Comparison of ENCODE assay signal across 9 cellular contexts in the genomic region with DNA sequence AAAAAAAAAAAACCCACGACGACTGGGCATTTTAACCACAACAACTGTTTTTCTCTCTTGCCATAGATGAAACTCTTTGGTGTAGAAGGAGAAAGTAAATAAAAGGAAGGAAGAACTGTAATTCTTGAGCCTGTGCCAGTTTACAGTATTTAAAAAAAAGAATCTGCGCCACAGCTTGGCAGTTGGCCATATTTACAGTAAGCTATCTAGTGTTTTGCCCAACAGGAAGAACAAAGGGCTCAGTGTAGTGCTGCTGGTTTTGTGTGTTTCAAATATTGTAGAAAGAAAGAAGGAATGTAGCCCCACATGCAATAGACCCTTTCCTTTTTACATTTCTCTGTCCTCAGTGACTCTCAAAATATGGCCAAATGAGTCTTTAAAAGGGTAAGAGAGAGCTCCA.
A peak's percentile ranks its signal among the peaks of the same experiment; 100 is the strongest.
DNase-seq lines count a peak whose midpoint lies in the region; ATAC-seq and TF ChIP-seq lines count a peak whose summit lies in the region.
"Had no signal": no experiment of that assay in that cellular context is flagged by ENCODE, and none has a peak within 500 bp of the region (broad histone marks: within the 10 kb centered on the region; RNA-seq: fewer than 3 reads in every experiment).

No MANE protein-coding gene starts in this region.

- TF ChIP-seq CTCF in mammary epithelial cell (conservative IDR thresholded peaks at IDR 0.05 in 1 of 2, IDR thresholded peaks at IDR 0.05 in 1 of 2; ENCODE audit: extremely low read depth in 1 of 2, insufficient read depth in 1 of 2, low read depth in 1 of 2, low read length in 2 of 2): no peak
- TF ChIP-seq CTCF in lower lobe of right lung (IDR thresholded peaks at IDR 0.05): no peak

- intact Hi-C loops in mammary epithelial cell (cut with micrococcal nuclease) (no loop called here), lower lobe of right lung (cut with DNase I) (no loop called here)

- in situ Hi-C loops in mammary epithelial cell (cut with MboI; ENCODE audit: low sequenced_read_pairs in 2 of 2): no loop called here

- dilution Hi-C loops in mammary epithelial cell (cut with HindIII; ENCODE audit: low sequenced_read_pairs): no loop called here

- CTCF ChIA-PET in mammary epithelial cell (lab: Charles Lee; ENCODE audit: low non-redundant PET): no interaction called here

- WGBS in mammary epithelial cell (ENCODE audit: low coverage, missing lambda C conversion rate): 0% methylated on average over 3 of the region's 3 CpGs

- DNase-seq in DMS 273 (lab: John Stamatoyannopoulos, UW; ENCODE audit: unreplicated experiment) (peak; percentile 25), DMS 273 treated with DMSO at 0.1 percent for 48 hours (lab: John Stamatoyannopoulos, UW) (no peak), NCI-H2171 (lab: John Stamatoyannopoulos, UW) (peak; percentile 0), mammary epithelial cell (peak; percentile 62), lower lobe of right lung (no peak)

- H4K20me1 ChIP-seq in mammary epithelial cell (ENCODE audit: insufficient read depth, low read length): no peaks in the 10 kb centered on the region

- H3K27ac ChIP-seq in mammary epithelial cell (ENCODE audit: insufficient read depth, low read depth, low read length) (no peak overlapping the region), lower lobe of right lung (peak overlapping the region; percentile 7)
- H3K27ac ChIP-seq: 22Rv1 had no signal

- H3K79me2 ChIP-seq in mammary epithelial cell (ENCODE audit: insufficient read depth, low read length): no peaks in the 10 kb centered on the region

- no peaks in the 10 kb centered on the region for H3K27me3 ChIP-seq in mammary epithelial cell (ENCODE audit: insufficient read depth, low read length)
- H3K27me3 ChIP-seq in lower lobe of right lung (ENCODE audit: low read depth): no peaks in the 10 kb centered on the region

- H3K36me3 ChIP-seq in mammary epithelial cell (ENCODE audit: insufficient read depth, low read length) (no peaks in the 10 kb centered on the region), lower lobe of right lung (no peaks in the 10 kb centered on the region)

- H3K4me3 ChIP-seq in mammary epithelial cell (replicated peaks in 1 of 3; ENCODE audit: insufficient read depth in 1 of 3, low read depth in 2 of 3, low read length in 3 of 3): no peak overlapping the region
- H3K4me3 ChIP-seq in lower lobe of right lung: peak overlapping the region; percentile 39

- peak overlapping the region; percentile 36 for H3K4me2 ChIP-seq in mammary epithelial cell (ENCODE audit: insufficient read depth, low read depth, low read length)

- H3K9me3 ChIP-seq in mammary epithelial cell (replicated peaks; ENCODE audit: insufficient read depth, low read length) (no peaks in the 10 kb centered on the region), lower lobe of right lung (no peaks in the 10 kb centered on the region)

- ATAC-seq in lower lobe of right lung (peak; percentile 66 to 68), HG03469 (IDR thresholded peaks at IDR 0.05; ENCODE audit: unreplicated experiment) (no peak), GM18861 (IDR thresholded peaks at IDR 0.05; ENCODE audit: unreplicated experiment) (no peak), HG02642 (IDR thresholded peaks at IDR 0.05; ENCODE audit: poor library complexity, unreplicated experiment) (no peak)

- peaks cover 3% of the 10 kb centered on the region for H3K4me1 ChIP-seq in mammary epithelial cell (ENCODE audit: insufficient read depth, low read length)
- peaks cover 14% of the 10 kb centered on the region for H3K4me1 ChIP-seq in lower lobe of right lung

- H2AFZ ChIP-seq in mammary epithelial cell (ENCODE audit: low read depth, low read length): no peak overlapping the region

- H3K9ac ChIP-seq in mammary epithelial cell (ENCODE audit: insufficient read depth, low read length): no peak overlapping the region

- no TSS peak for BruUV-seq in mammary epithelial cell (replicated peaks; lab: Mats Ljungman, UMichigan)

Comparison
In these comparisons a context has a peak if more than half of its experiments do, and no peak if none do; other contexts are left out.
1. DNase-seq: peak in DMS 273 (single experiment), NCI-H2171 (single experiment) and mammary epithelial cell (single experiment); none in DMS 273 treated with DMSO at 0.1 percent for 48 hours (single experiment) and lower lobe of right lung (single experiment).
2. ATAC-seq: peak in lower lobe of right lung (2 of 2); none in HG03469 (single experiment), GM18861 (single experiment) and HG02642 (single experiment).